In genomic region chr1:205920159-205920558, GRCh38 we compare ENCODE assay signal across 12 cellular contexts. TPM values are rescaled to one million over a fixed set of nuclear protein-coding genes. Genes with fewer than 3 reads are reported as not detected.
DNase-seq lines count a peak whose midpoint lies in the region; ATAC-seq and TF ChIP-seq lines count a peak whose summit lies in the region.
"Had no signal": no experiment of that assay in that cellular context is flagged by ENCODE, and none has a peak within 500 bp of the region (broad histone marks: within the 10 kb centered on the region; RNA-seq: fewer than 3 reads in every experiment).

No MANE protein-coding gene starts in this region.

- H3K27me3 Mint-ChIP-seq in MCF 10A (ENCODE audit: insufficient read depth, unreplicated experiment): peaks cover 27% of the 10 kb centered on the region

- peaks cover 7% of the 10 kb centered on the region for H3K4me1 Mint-ChIP-seq in MCF 10A (ENCODE audit: insufficient read depth, unreplicated experiment)

- BruUV-seq in MCF 10A (replicated peaks; lab: Mats Ljungman, UMichigan): no TSS peak

- H3K4me3 ChIP-seq in right cardiac atrium (ENCODE audit: low read length) (no peak overlapping the region), suprapubic skin (no peak overlapping the region)
- H3K4me3 ChIP-seq: skin epidermis had no signal

- H3K36me3 Mint-ChIP-seq in MCF 10A (ENCODE audit: insufficient read depth, unreplicated experiment): peaks cover 6% of the 10 kb centered on the region

- TF ChIP-seq CTCF in suprapubic skin (IDR thresholded peaks at IDR 0.05): no peak
- TF ChIP-seq CTCF in MCF 10A (IDR thresholded peaks at IDR 0.05; ENCODE audit: unreplicated experiment): no peak

- CTCF ChIA-PET in MCF 10A (lab: Yijun Ruan, JAX): interaction anchor here (0.6 to 21.0 kb wide), 31 partner anchors 9 to 570 kb away, joined by 3 to 911 read pairs (median 6); partner anchors contain the start of gene SLC26A9

- intact Hi-C loops in right cardiac atrium (cut with DNase I): loop anchor here in 2 of 4 donors (5.0 to 10.0 kb wide), 2 partner anchors 42 to 185 kb away; no protein-coding TSS in a partner anchor
- intact Hi-C loops in MCF 10A (cut with micrococcal nuclease): no loop called here

- H3K27me3 ChIP-seq in right cardiac atrium (ENCODE audit: control insufficient read depth, insufficient read depth) (no peaks in the 10 kb centered on the region), suprapubic skin (no peaks in the 10 kb centered on the region)

- no peaks in the 10 kb centered on the region for H3K9me3 Mint-ChIP-seq in MCF 10A (ENCODE audit: unreplicated experiment)

- no peak overlapping the region for H3K4me3 Mint-ChIP-seq in MCF 10A (ENCODE audit: unreplicated experiment)

- POLR2A ChIA-PET in MCF 10A (lab: Yijun Ruan, JAX): interaction anchor here (0.7 to 12.6 kb wide), 4 partner anchors 29 to 184 kb away, joined by 3 to 247 read pairs (median 12); no protein-coding TSS in a partner anchor

- no peaks in the 10 kb centered on the region for H3K36me3 ChIP-seq in suprapubic skin

- peak; percentile 54 to 64 for ATAC-seq in right cardiac atrium

- no peak for TF ChIP-seq EP300 in suprapubic skin (IDR thresholded peaks at IDR 0.05)

- no peak for TF ChIP-seq POLR2A in suprapubic skin (IDR thresholded peaks at IDR 0.05)

- H3K27ac ChIP-seq in right cardiac atrium (ENCODE audit: low read length) (peak overlapping the region; percentile 97), suprapubic skin (no peak overlapping the region)
- H3K27ac ChIP-seq: skin epidermis had no signal

- H3K4me1 ChIP-seq in right cardiac atrium (ENCODE audit: control insufficient read depth, insufficient read depth, low read length) (peaks cover 8% of the 10 kb centered on the region), suprapubic skin (peaks cover 2% of the 10 kb centered on the region)

- 16% methylated on average over 7 of the region's 7 CpGs for WGBS in right cardiac atrium
- 57% methylated on average over 7 of the region's 7 CpGs for WGBS in suprapubic skin

- H3K9me3 ChIP-seq in right cardiac atrium (ENCODE audit: control insufficient read depth, low read length) (no peaks in the 10 kb centered on the region), suprapubic skin (no peaks in the 10 kb centered on the region)

- peak; percentile 77 for DNase-seq in NCI-H1092 (lab: John Stamatoyannopoulos, UW)
- peak in 32 of 58 donors; percentile 12 to 81 (median 39) for DNase-seq in anterior cingulate cortex (lab: John Stamatoyannopoulos, UW)
- peak; percentile 64 to 85 (median 82) for DNase-seq in right cardiac atrium
- peak; percentile 29 to 56 for DNase-seq in suprapubic skin (ENCODE audit: low spot score in 2 of 2)
- DNase-seq in stimulated activated CD4-positive, alpha-beta T cell treated with anti-CD3 and anti-CD28 coated beads, Interleukin-15, amount 100 ng/mL, for 24 hours: no peak
- DNase-seq in MCF 10A (ENCODE audit: unreplicated experiment): no peak
- no peak for DNase-seq in NCI-H82 (lab: John Stamatoyannopoulos, UW)
- DNase-seq: activated naive CD4-positive, alpha-beta T cell; GDM1; OCI-M1; stimulated activated naive CD4-positive, alpha-beta T cell treated with Interleukin-2 at 50 U/mL for 16 hours had no signal

- no peak overlapping the region for H3K27ac Mint-ChIP-seq in MCF 10A (ENCODE audit: low read depth, unreplicated experiment)

RNA-seq across cellular contexts. Expression of gene SLC26A9, which starts 23.1 kb away (rescaled TPM):
- total RNA-seq in right cardiac atrium (10 to 100 TPM in 2 of 4 donors, 1 to 10 TPM in 2; 7.4 to 28.7 (median 16.0) TPM), suprapubic skin (1 to 10 TPM; 5.7 to 7.2 (median 6.6) TPM), MCF 10A (2022) (not detected in 2 replicates)
- 12.6 TPM for polyA plus RNA-seq in right cardiac atrium

Comparison
In these comparisons a context has a peak if more than half of its experiments do, and no peak if none do; other contexts are left out.
1. DNase-seq: peak in NCI-H1092 (single experiment), anterior cingulate cortex (32 of 58), right cardiac atrium (3 of 3) and suprapubic skin (2 of 2); none in stimulated activated CD4-positive, alpha-beta T cell treated with anti-CD3 and anti-CD28 coated beads, Interleukin-15, amount 100 ng/mL, for 24 hours (single experiment), MCF 10A (single experiment) and NCI-H82 (single experiment).